Comparison of ENCODE assay signal across 8 cellular contexts in genomic region chr10:31031205-31031665, GRCh38. TPM values are rescaled to one million over a fixed set of nuclear protein-coding genes. Genes with fewer than 3 reads are reported as not detected.
DNase-seq lines count a peak whose midpoint lies in the region; ATAC-seq, FAIRE-seq and TF ChIP-seq lines count a peak whose summit lies in the region.

No MANE protein-coding gene starts in this region.

- dilution Hi-C loops in IMR-90 (cut with HindIII; ENCODE audit: low sequenced_read_pairs, unreplicated experiment): no loop called here

- intact Hi-C loops in IMR-90 (cut with micrococcal nuclease): loop anchor here (2.0 to 5.0 kb wide), 3 partner anchors 101 to 294 kb away; no protein-coding TSS in a partner anchor
- intact Hi-C loops in lower lobe of right lung (cut with DNase I): no loop called here

- peak overlapping the region; percentile 97 for H3K14ac ChIP-seq in IMR-90 (replicated peaks; ENCODE audit: low read depth, low read length)

- H3K9ac ChIP-seq in IMR-90 (ENCODE audit: low read depth, low read length): peak overlapping the region; percentile 86

- POLR2A ChIA-PET in IMR-90 (lab: Charles Lee; ENCODE audit: unreplicated experiment): interaction anchor here (0.5 to 2.2 kb wide), 10 partner anchors 16 to 314 kb away, joined by 3 to 13 read pairs (median 4); no protein-coding TSS in a partner anchor

- WGBS in IMR-90 (ENCODE audit: extremely low coverage in 2 of 2, insufficient read length in 1 of 2), 2 experiments: no CpG with 5 or more reads among the region's 16 CpGs
- 4 to 10% methylated on average over 6 to 16 of the region's 16 CpGs for WGBS in upper lobe of left lung, 2 donors

- H2BK15ac ChIP-seq in IMR-90 (ENCODE audit: low read depth, low read length): peak overlapping the region; percentile 90

- DNase-seq in GM06990 (ENCODE audit: extremely low read depth, insufficient read length) (no peak), IMR-90 (no peak), bronchial epithelial cell (ENCODE audit: low read depth) (no peak), lower lobe of right lung (no peak), upper lobe of left lung (peak in 1 of 2 donors; percentile 92), NCI-H1092 (lab: John Stamatoyannopoulos, UW) (no peak), amniotic stem cell (lab: John Stamatoyannopoulos, UW) (no peak)

- H4K91ac ChIP-seq in IMR-90 (ENCODE audit: insufficient read depth, low read depth, low read length): peak overlapping the region; percentile 95

- H2BK5ac ChIP-seq in IMR-90 (ENCODE audit: low read depth, low read length, poor library complexity, severe bottlenecking): peak overlapping the region; percentile 89

- H3K4me3 ChIP-seq in GM06990 (replicated peaks; ENCODE audit: low read depth, low read length) (peak overlapping the region; percentile 89), IMR-90 (ENCODE audit: insufficient read depth, low read depth, low read length) (peak overlapping the region; percentile 75), bronchial epithelial cell (ENCODE audit: low read depth, low read length) (peak overlapping the region; percentile 79), lower lobe of right lung (peak overlapping the region; percentile 70), upper lobe of left lung (peak overlapping the region; percentile 12 to 61 (median 58))

- peak overlapping the region; percentile 93 for H2AFZ ChIP-seq in IMR-90 (replicated peaks; ENCODE audit: low read length, poor library complexity)

- H3K27ac ChIP-seq in IMR-90 (ENCODE audit: insufficient read depth, low read length) (peak overlapping the region; percentile 94), lower lobe of right lung (peak overlapping the region; percentile 99), upper lobe of left lung (peak overlapping the region; percentile 98 to 100 (median 99))

- peak overlapping the region; percentile 67 to 94 for H4K8ac ChIP-seq in IMR-90 (ENCODE audit: low read depth in 2 of 2, low read length in 2 of 2)

- in situ Hi-C loops in IMR-90 (cut with MboI; ENCODE audit: low sequenced_read_pairs): loop anchor here (5.0 kb wide), 2 partner anchors 106 to 249 kb away; no protein-coding TSS in a partner anchor

- peak overlapping the region; percentile 93 for H2BK120ac ChIP-seq in IMR-90 (ENCODE audit: low read depth, low read length)

- peaks cover 17 to 39% of the 10 kb centered on the region in 2 experiments; a peak in 3 of 4 replicates for H3K79me1 ChIP-seq in IMR-90 (ENCODE audit: low read depth in 1 of 2, low read length in 2 of 2)

- H3K4me1 ChIP-seq in IMR-90 (ENCODE audit: control insufficient read depth, insufficient read depth, low read length) (peaks cover 14% of the 10 kb centered on the region), lower lobe of right lung (peaks cover 47% of the 10 kb centered on the region), upper lobe of left lung (peaks cover 20 to 32% (median 27%) of the 10 kb centered on the region in 4 donors)

- FAIRE-seq in bronchial epithelial cell (lab: Jason Lieb, UNC): no peak

- no peak for TF ChIP-seq RAD21 in IMR-90 (IDR thresholded peaks at IDR 0.05; ENCODE audit: low read length)

- CTCF ChIA-PET in IMR-90 (lab: Yijun Ruan, JAX): interaction anchor here (1.0 to 1.5 kb wide), 2 partner anchors 46 to 279 kb away, joined by 3 to 5 read pairs; no protein-coding TSS in a partner anchor

- peak overlapping the region; percentile 98 for H3K4ac ChIP-seq in IMR-90 (ENCODE audit: low read depth, low read length)

- H3K4me2 ChIP-seq in IMR-90 (ENCODE audit: low read depth, low read length): peak overlapping the region; percentile 89

- H3K9me3 ChIP-seq in IMR-90 (ENCODE audit: control insufficient read depth, insufficient read depth, low read length) (no peaks in the 10 kb centered on the region), lower lobe of right lung (no peaks in the 10 kb centered on the region), upper lobe of left lung (no peaks in the 10 kb centered on the region)

- TF ChIP-seq EP300 in upper lobe of left lung (IDR thresholded peaks at IDR 0.05): peak in 1 of 4 donors; percentile 8

- H3K23ac ChIP-seq in IMR-90 (ENCODE audit: low read depth, low read length): peak overlapping the region; percentile 89

- ATAC-seq in GM21526 (IDR thresholded peaks at IDR 0.05; ENCODE audit: low FRiP score, unreplicated experiment): peak; percentile 80
- ATAC-seq in IMR-90 (ENCODE audit: low read depth): peak; percentile 50
- peak; percentile 89 to 91 for ATAC-seq in lower lobe of right lung
- peak; percentile 84 to 90 for ATAC-seq in upper lobe of left lung (ENCODE audit: low FRiP score in 2 of 2)

- peak overlapping the region; percentile 32 for H2AK9ac ChIP-seq in IMR-90 (replicated peaks; ENCODE audit: low read depth, low read length, poor library complexity)

- peak overlapping the region; percentile 90 for H3K56ac ChIP-seq in IMR-90 (ENCODE audit: extremely low read depth, insufficient read depth, low read length)

- no peaks in the 10 kb centered on the region; the same call in 1 of the 2 replicates for H3K9me1 ChIP-seq in IMR-90 (ENCODE audit: insufficient read depth, low read length)

- H4K5ac ChIP-seq in IMR-90 (ENCODE audit: low read depth, low read length): peak overlapping the region; percentile 76

- peak overlapping the region; percentile 83 for H2BK20ac ChIP-seq in IMR-90 (ENCODE audit: low read depth, low read length)

- TF ChIP-seq POLR2A in IMR-90 (IDR thresholded peaks at IDR 0.05; ENCODE audit: low read depth, low read length) (no peak), upper lobe of left lung (IDR thresholded peaks at IDR 0.05) (no peak)

- peaks cover 3% of the 10 kb centered on the region; the same call in 1 of the 2 replicates for H4K20me1 ChIP-seq in IMR-90 (ENCODE audit: insufficient read depth, low read length)

- H2AK5ac ChIP-seq in IMR-90 (ENCODE audit: low read depth, low read length): peak overlapping the region; percentile 95

- TF ChIP-seq CTCF in GM06990 (IDR thresholded peaks at IDR 0.05; ENCODE audit: insufficient read depth, low read length, poor library complexity, severe bottlenecking) (no peak), IMR-90 (conservative IDR thresholded peaks at IDR 0.05; ENCODE audit: low read depth, low read length) (no peak), bronchial epithelial cell (IDR thresholded peaks at IDR 0.05; ENCODE audit: insufficient read depth, low read length, severe bottlenecking) (no peak), lower lobe of right lung (IDR thresholded peaks at IDR 0.05) (no peak), upper lobe of left lung (IDR thresholded peaks at IDR 0.05) (peak in 1 of 6 experiments; percentile 73)

- H3K36me3 ChIP-seq in GM06990 (ENCODE audit: control insufficient read depth, insufficient read depth, low read length) (no peaks in the 10 kb centered on the region), IMR-90 (ENCODE audit: control insufficient read depth, insufficient read depth, low read length) (no peaks in the 10 kb centered on the region), bronchial epithelial cell (ENCODE audit: control insufficient read depth, insufficient read depth, low read length) (no peaks in the 10 kb centered on the region), lower lobe of right lung (no peaks in the 10 kb centered on the region), upper lobe of left lung (no peaks in the 10 kb centered on the region)

- H3K18ac ChIP-seq in IMR-90 (ENCODE audit: low read depth, low read length): peak overlapping the region; percentile 74

- H3K27me3 ChIP-seq in GM06990 (replicated peaks; ENCODE audit: control insufficient read depth, insufficient read depth, low read length): no peaks in the 10 kb centered on the region
- H3K27me3 ChIP-seq in IMR-90 (ENCODE audit: control insufficient read depth, insufficient read depth, low read length): no peaks in the 10 kb centered on the region
- no peaks in the 10 kb centered on the region for H3K27me3 ChIP-seq in bronchial epithelial cell (ENCODE audit: control insufficient read depth, insufficient read depth, low read length)
- no peaks in the 10 kb centered on the region for H3K27me3 ChIP-seq in lower lobe of right lung (ENCODE audit: low read depth)
- no peaks in the 10 kb centered on the region for H3K27me3 ChIP-seq in upper lobe of left lung

- no TSS peak for BruUV-seq in IMR-90 (replicated peaks; lab: Mats Ljungman, UMichigan)

TF ChIP-seq in IMR-90, 13 proteins besides CTCF, POLR2A, EP300 and RAD21:
- TF ChIP-seq FOS (IDR thresholded peaks at IDR 0.05; ENCODE audit: low read depth, low read length): 0 out of 2 replicates have a peak, but pooled peaks have one; percentile 2
- TF ChIP-seq ELK1 (IDR thresholded peaks at IDR 0.05; ENCODE audit: borderline replicate concordance, low read depth, low read length): no peak
- no peak for TF ChIP-seq MAZ (IDR thresholded peaks at IDR 0.05; ENCODE audit: borderline replicate concordance, low read depth, low read length)
TF ChIP-seq in IMR-90: peak in this region for 1.

RNA-seq across cellular contexts. Expression of gene ZNF438, which starts 0.4 kb away (rescaled TPM):
- total RNA-seq in IMR-90 (2012; rRNA removed) (2.8 and 2.9 TPM in 2 replicates), bronchial epithelial cell (0.79 and 1.7 TPM in 2 replicates), lower lobe of right lung (15.2 TPM), upper lobe of left lung (10 to 100 TPM; 10.5 to 25.1 (median 13.7) TPM)
- polyA plus RNA-seq in IMR-90 (2012; rRNA removed): 1.8 TPM in 2 replicates
- polyA plus RNA-seq in IMR-90 (2012; cell fraction: cytosol; rRNA removed): 0.75 and 0.88 TPM in 2 replicates
- 1.1 and 4.6 TPM in 2 replicates for polyA plus RNA-seq in IMR-90 (2012; cell fraction: nucleus; rRNA removed; ENCODE audit: low replicate concordance)
